23 cellular contexts compared by ENCODE assay signal in genomic region chr12:109466821-109467220, GRCh38. TPM values are rescaled to one million over a fixed set of nuclear protein-coding genes. Genes with fewer than 3 reads are reported as not detected.
A peak's percentile ranks its signal among the peaks of the same experiment; 100 is the strongest.
DNase-seq lines count a peak whose midpoint lies in the region; ATAC-seq and TF ChIP-seq lines count a peak whose summit lies in the region.
"Had no signal": no experiment of that assay in that cellular context is flagged by ENCODE, and none has a peak within 500 bp of the region (broad histone marks: within the 10 kb centered on the region; RNA-seq: fewer than 3 reads in every experiment).

No MANE protein-coding gene starts in this region.

- H4K20me1 ChIP-seq in osteoblast (ENCODE audit: insufficient read depth, low read length), result peaks cover 30% of the 10 kb centered on the region

- DNase-seq in LHCN-M2 (ENCODE audit: low read depth) (peak; percentile 45), osteoblast (ENCODE audit: insufficient read length, low spot score, missing footprints) (no peak), suprapubic skin (ENCODE audit: low spot score in 2 of 2) (no peak), GF-D8 (lab: John Stamatoyannopoulos, UW) (no peak)
- DNase-seq: activated CD4-positive, alpha-beta T cell treated with anti-CD3 and anti-CD28 coated beads, Interleukin-2, amount 50 U/mL, for 48 hours; activated T-cell treated with anti-CD3 and anti-CD28 coated beads, Interleukin-2, amount 50 U/mL, for 1 hour; brain microvascular endothelial cell; CD4-positive, alpha-beta memory T cell; DMS53; NCI-H1436; NCI-H2171 treated with DMSO at 0.1 percent for 48 hours; NCI-H748 treated with DMSO at 0.1 percent for 48 hours; OCI-M1; SIG-M5; small intestine; stimulated activated CD8-positive, alpha-beta memory T cell treated with anti-CD3 and anti-CD28 coated beads, Interleukin-4, amount 100 ng/mL, for 48 hours; T-helper 17 cell; testis; WERI-Rb-1 had no signal

- TF ChIP-seq POLR2A in gastroesophageal sphincter (IDR thresholded peaks at IDR 0.05), result no peak
- TF ChIP-seq POLR2A in suprapubic skin (IDR thresholded peaks at IDR 0.05), result no peak

- no peaks in the 10 kb centered on the region for H3K27me3 ChIP-seq in gastroesophageal sphincter
- H3K27me3 ChIP-seq in osteoblast (ENCODE audit: insufficient read depth, low read length), result no peaks in the 10 kb centered on the region
- H3K27me3 ChIP-seq in suprapubic skin, result no peaks in the 10 kb centered on the region
- H3K27me3 ChIP-seq: brain microvascular endothelial cell, testis had no signal

- H3K4me3 ChIP-seq in gastroesophageal sphincter (no peak overlapping the region), osteoblast (ENCODE audit: insufficient read depth, low read length) (no peak overlapping the region), suprapubic skin (no peak overlapping the region)
- H3K4me3 ChIP-seq: testis had no signal

- TF ChIP-seq CTCF in gastroesophageal sphincter (IDR thresholded peaks at IDR 0.05), result no peak
- TF ChIP-seq CTCF in osteoblast (IDR thresholded peaks at IDR 0.05; ENCODE audit: extremely low read depth, low read depth, low read length), result no peak
- no peak for TF ChIP-seq CTCF in suprapubic skin (IDR thresholded peaks at IDR 0.05)

- H3K9me3 ChIP-seq in gastroesophageal sphincter (no peaks in the 10 kb centered on the region), osteoblast (ENCODE audit: low read depth, low read length) (no peaks in the 10 kb centered on the region), suprapubic skin (no peaks in the 10 kb centered on the region)
- H3K9me3 ChIP-seq: testis had no signal

- no peak for ATAC-seq in gastroesophageal sphincter
- no peak for ATAC-seq in HG02678 (IDR thresholded peaks at IDR 0.05; ENCODE audit: unreplicated experiment)
- ATAC-seq in HG02973 (IDR thresholded peaks at IDR 0.05; ENCODE audit: unreplicated experiment), result no peak
- ATAC-seq: T-helper 17 cell had no signal

- TF ChIP-seq EP300 in gastroesophageal sphincter (IDR thresholded peaks at IDR 0.05) (no peak), suprapubic skin (IDR thresholded peaks at IDR 0.05) (no peak)

- H3K36me3 ChIP-seq in gastroesophageal sphincter, result peaks cover 0 to 51% of the 10 kb centered on the region in 2 donors
- H3K36me3 ChIP-seq in osteoblast (ENCODE audit: insufficient read depth, low read length), result peaks cover 58% of the 10 kb centered on the region
- peaks cover 33% of the 10 kb centered on the region for H3K36me3 ChIP-seq in suprapubic skin

- H3K4me1 ChIP-seq in gastroesophageal sphincter, result peaks cover 34 to 93% (median 55%) of the 10 kb centered on the region in 3 donors
- H3K4me1 ChIP-seq in osteoblast (ENCODE audit: insufficient read depth, low read length), result peaks cover 38% of the 10 kb centered on the region
- peaks cover 78% of the 10 kb centered on the region for H3K4me1 ChIP-seq in suprapubic skin

- 31% methylated on average over 3 of the region's 3 CpGs; no CpG with 5 or more reads in 1 of the 2 donors for WGBS in gastroesophageal sphincter (ENCODE audit: low coverage in 1 of 2), 2 donors
- WGBS in suprapubic skin, result 83% methylated on average over 1 of the region's 3 CpGs

- H3K4me2 ChIP-seq in osteoblast (ENCODE audit: insufficient read depth, low read length), result no peak overlapping the region

- peak overlapping the region; percentile 57 to 98 (median 92) for H3K27ac ChIP-seq in gastroesophageal sphincter
- peak overlapping the region; percentile 3 for H3K27ac ChIP-seq in osteoblast (ENCODE audit: low read depth, low read length)
- H3K27ac ChIP-seq in suprapubic skin, result peak overlapping the region; percentile 12
- H3K27ac ChIP-seq: brain microvascular endothelial cell, epithelial cell of prostate, testis, WERI-Rb-1 had no signal

- peaks cover 84% of the 10 kb centered on the region for H3K79me2 ChIP-seq in osteoblast (ENCODE audit: insufficient read depth, low read length)

- H2AFZ ChIP-seq in osteoblast (ENCODE audit: low read length), result no peak overlapping the region

RNA-seq across cellular contexts. Expression of gene KCTD10, which starts 10.3 kb away (rescaled TPM):
- total RNA-seq in LHCN-M2 (2014; rRNA removed) (25.7 and 40.1 TPM in 2 replicates), gastroesophageal sphincter (100 to 1,000 TPM in 1 of 4 donors, 10 to 100 TPM in 3; 76.8 to 104 (median 94.5) TPM), osteoblast (94.6 and 102 TPM in 2 replicates), suprapubic skin (10 to 100 TPM; 34.7 to 56.3 (median 41.7) TPM)
- polyA plus RNA-seq in LHCN-M2 (2012), result 60.6 TPM

RNA-seq across cellular contexts. Expression of gene UBE3B, which starts 10.6 kb away (rescaled TPM):
- total RNA-seq in LHCN-M2 (2014; rRNA removed), result 45.6 and 45.9 TPM in 2 replicates
- 20.9 TPM for polyA plus RNA-seq in LHCN-M2 (2012)
- 10 to 100 TPM; 45.2 to 63.6 (median 62.8) TPM for total RNA-seq in gastroesophageal sphincter
- total RNA-seq in osteoblast, result 34.8 and 40.9 TPM in 2 replicates
- 10 to 100 TPM; 53.2 to 94.1 (median 61.6) TPM for total RNA-seq in suprapubic skin

Comparison
In these comparisons a context has a peak if more than half of its experiments do, and no peak if none do; other contexts are left out.
1. H3K27ac ChIP-seq: peak in every context shown above with its lines; median percentile 92 in gastroesophageal sphincter; 12 in suprapubic skin; 3 in osteoblast.